ENCODE assay signal across 21 cellular contexts in genomic region chr18:12088731-12089375, GRCh38. TPM values are rescaled to one million over a fixed set of nuclear protein-coding genes. Genes with fewer than 3 reads are reported as not detected.
"Had no signal": no experiment of that assay in that cellular context is flagged by ENCODE, and none has a peak within 500 bp of the region (broad histone marks: within the 10 kb centered on the region; RNA-seq: fewer than 3 reads in every experiment).

No MANE protein-coding gene starts in this region.

- H3K9me3 ChIP-seq: lower lobe of right lung, sigmoid colon, transverse colon had no signal

- DNase-seq: activated CD4-positive, alpha-beta T cell treated with anti-CD3 and anti-CD28 coated beads, Interleukin-2, amount 10 ng/mL, durations not matched to agents 24 days and 14 days; activated CD8-positive, alpha-beta T cell treated with anti-CD3 and anti-CD28 coated beads for 36 hours; activated naive CD4-positive, alpha-beta T cell; activated naive CD8-positive, alpha-beta T cell treated with anti-CD3 and anti-CD28 coated beads for 36 hours; activated T-cell treated with anti-CD3 and anti-CD28 coated beads, Interleukin-2, amount 50 U/mL, for 1 hour; amniotic stem cell; caudate nucleus; endodermal cell; foreskin melanocyte; lower lobe of right lung; nephron progenitor cell; sigmoid colon; stimulated activated naive CD4-positive, alpha-beta T cell treated with Interleukin-2 at 50 U/mL for 16 hours; T1000; transverse colon had no signal

- H3K4me1 ChIP-seq: lower lobe of right lung, sigmoid colon had no signal

- H3K4me3 ChIP-seq: lower lobe of right lung, sigmoid colon, transverse colon had no signal

- H3K27ac ChIP-seq: epithelial cell of prostate, lower lobe of right lung, sigmoid colon, transverse colon had no signal

- H3K27me3 ChIP-seq: sigmoid colon, transverse colon had no signal

- ATAC-seq: activated CD8-positive, alpha-beta T cell treated with anti-CD3 and anti-CD28 coated beads for 36 hours; activated T-helper 17 cell treated with anti-CD3 and anti-CD28 coated beads, Interleukin-2, amount 50 U/mL, for 72 hours had no signal

- H3K36me3 ChIP-seq: lower lobe of right lung, sigmoid colon, transverse colon had no signal

RNA-seq across cellular contexts. Expression of gene ANKRD62, which starts 4.8 kb away (rescaled TPM):
- total RNA-seq: activated CD4-positive, alpha-beta T cell treated with anti-CD3 and anti-CD28 coated beads, Interleukin-2, amount 10 ng/mL, durations not matched to agents 24 days and 14 days; activated CD8-positive, alpha-beta T cell treated with anti-CD3 and anti-CD28 coated beads for 36 hours; activated naive CD8-positive, alpha-beta T cell treated with anti-CD3 and anti-CD28 coated beads for 36 hours; activated T-helper 17 cell treated with anti-CD3 and anti-CD28 coated beads, Interleukin-2, amount 50 U/mL, for 72 hours; endodermal cell; kidney epithelial cell; omental fat pad; pulmonary artery endothelial cell; T-helper 1 cell treated with Interleukin-12 subunit alpha and Interleukin-12 subunit beta and Interleukin-4 antibody, amounts not matched to agents 30 ng/mL and 1 ng/mL, for 36 hours had no signal
